In genomic region chr12:45730116-45730841, GRCh38 we compare ENCODE assay signal across 8 cellular contexts. TPM values are rescaled to one million over a fixed set of nuclear protein-coding genes. Genes with fewer than 3 reads are reported as not detected.
A peak's percentile ranks its signal among the peaks of the same experiment; 100 is the strongest.
DNase-seq lines count a peak whose midpoint lies in the region; ATAC-seq, FAIRE-seq and TF ChIP-seq lines count a peak whose summit lies in the region.

No MANE protein-coding gene starts in this region.

- H3K4me2 ChIP-seq in neural cell (ENCODE audit: low read length) = peak overlapping the region; percentile 96

- peaks cover 9% of the 10 kb centered on the region for H3F3A ChIP-seq in neural cell (ENCODE audit: insufficient read depth, low read length, poor library complexity, severe bottlenecking)

- FAIRE-seq in RCC 7860 (lab: Jason Lieb, UNC) = no peak

- H3K9ac ChIP-seq in neural cell (ENCODE audit: low read length) = peak overlapping the region; percentile 95

- peak overlapping the region; percentile 92 for H3K4me3 ChIP-seq in neural cell (ENCODE audit: low read length)

- TF ChIP-seq EP300 in neural cell (conservative IDR thresholded peaks at IDR 0.05; ENCODE audit: poor library complexity, severe bottlenecking) = no peak

- no peak for TF ChIP-seq RAD21 in neural cell (conservative IDR thresholded peaks at IDR 0.05)

- TF ChIP-seq CTCF in foreskin keratinocyte (conservative IDR thresholded peaks at IDR 0.05) (no peak), neural cell (IDR thresholded peaks at IDR 0.05; ENCODE audit: poor library complexity, severe bottlenecking) (no peak)

- H3K36me3 ChIP-seq in neural cell (ENCODE audit: insufficient read depth, low read length) = no peaks in the 10 kb centered on the region

- H3K27me3 ChIP-seq in foreskin keratinocyte = no peaks in the 10 kb centered on the region
- no peaks in the 10 kb centered on the region for H3K27me3 ChIP-seq in neural cell (ENCODE audit: insufficient read depth, low read depth, low read length)

- peak overlapping the region; percentile 78 for H3K27ac ChIP-seq in foreskin keratinocyte
- peak overlapping the region; percentile 97 for H3K27ac ChIP-seq in neural cell (ENCODE audit: low read length)

- H2AFZ ChIP-seq in neural cell (ENCODE audit: low read depth, low read length) = peak overlapping the region; percentile 53

- H3K4me1 ChIP-seq in foreskin keratinocyte = peaks cover 29% of the 10 kb centered on the region

- no peaks in the 10 kb centered on the region for H4K20me1 ChIP-seq in neural cell (ENCODE audit: insufficient read depth)

- H3K9me3 ChIP-seq in neural cell (ENCODE audit: low read length) = no peaks in the 10 kb centered on the region

- peak; percentile 48 for DNase-seq in CD1c-positive myeloid dendritic cell (ENCODE audit: extremely low spot score)
- peak; percentile 27 for DNase-seq in HS-27A (ENCODE audit: low read depth)
- DNase-seq in RCC 7860 (ENCODE audit: low spot score) = peak; percentile 29
- peak; percentile 45 for DNase-seq in activated gamma-delta T cell (lab: John Stamatoyannopoulos, UW)
- peak in 1 of 2 donors; percentile 65 for DNase-seq in foreskin keratinocyte
- peak; percentile 24 for DNase-seq in stromal cell of bone marrow (ENCODE audit: low read depth)

- ATAC-seq in foreskin keratinocyte (no peak), HG02885 (IDR thresholded peaks at IDR 0.05; ENCODE audit: poor library complexity, unreplicated experiment) (no peak)

- H3K79me2 ChIP-seq in neural cell (replicated peaks; ENCODE audit: insufficient read depth, low read length) = peaks cover 62% of the 10 kb centered on the region

- H3K9me2 ChIP-seq in neural cell (ENCODE audit: insufficient read depth, low read length) = no peaks in the 10 kb centered on the region

TF ChIP-seq in neural cell, 6 proteins besides CTCF, POLR2A, EP300 and RAD21:
- peak; percentile 17 for TF ChIP-seq TAF1 (IDR thresholded peaks at IDR 0.05; ENCODE audit: low read depth)
- TF ChIP-seq MXI1 (conservative IDR thresholded peaks at IDR 0.05; ENCODE audit: poor library complexity, severe bottlenecking) = no peak
- no peak for TF ChIP-seq POLR2AphosphoS5 (IDR thresholded peaks at IDR 0.05)
- TF ChIP-seq SMC3 (conservative IDR thresholded peaks at IDR 0.05; ENCODE audit: poor library complexity) = no peak
- TF ChIP-seq, protein P1, sequence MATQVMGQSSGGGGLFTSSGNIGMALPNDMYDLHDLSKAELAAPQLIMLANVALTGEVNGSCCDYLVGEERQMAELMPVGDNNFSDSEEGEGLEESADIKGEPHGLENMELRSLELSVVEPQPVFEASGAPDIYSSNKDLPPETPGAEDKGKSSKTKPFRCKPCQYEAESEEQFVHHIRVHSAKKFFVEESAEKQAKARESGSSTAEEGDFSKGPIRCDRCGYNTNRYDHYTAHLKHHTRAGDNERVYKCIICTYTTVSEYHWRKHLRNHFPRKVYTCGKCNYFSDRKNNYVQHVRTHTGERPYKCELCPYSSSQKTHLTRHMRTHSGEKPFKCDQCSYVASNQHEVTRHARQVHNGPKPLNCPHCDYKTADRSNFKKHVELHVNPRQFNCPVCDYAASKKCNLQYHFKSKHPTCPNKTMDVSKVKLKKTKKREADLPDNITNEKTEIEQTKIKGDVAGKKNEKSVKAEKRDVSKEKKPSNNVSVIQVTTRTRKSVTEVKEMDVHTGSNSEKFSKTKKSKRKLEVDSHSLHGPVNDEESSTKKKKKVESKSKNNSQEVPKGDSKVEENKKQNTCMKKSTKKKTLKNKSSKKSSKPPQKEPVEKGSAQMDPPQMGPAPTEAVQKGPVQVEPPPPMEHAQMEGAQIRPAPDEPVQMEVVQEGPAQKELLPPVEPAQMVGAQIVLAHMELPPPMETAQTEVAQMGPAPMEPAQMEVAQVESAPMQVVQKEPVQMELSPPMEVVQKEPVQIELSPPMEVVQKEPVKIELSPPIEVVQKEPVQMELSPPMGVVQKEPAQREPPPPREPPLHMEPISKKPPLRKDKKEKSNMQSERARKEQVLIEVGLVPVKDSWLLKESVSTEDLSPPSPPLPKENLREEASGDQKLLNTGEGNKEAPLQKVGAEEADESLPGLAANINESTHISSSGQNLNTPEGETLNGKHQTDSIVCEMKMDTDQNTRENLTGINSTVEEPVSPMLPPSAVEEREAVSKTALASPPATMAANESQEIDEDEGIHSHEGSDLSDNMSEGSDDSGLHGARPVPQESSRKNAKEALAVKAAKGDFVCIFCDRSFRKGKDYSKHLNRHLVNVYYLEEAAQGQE (IDR thresholded peaks at IDR 0.05; ENCODE audit: borderline replicate concordance) = peak; percentile 21
- TF ChIP-seq EZH2 (IDR thresholded peaks at IDR 0.05; ENCODE audit: borderline replicate concordance, insufficient read depth, low read length, poor library complexity, severe bottlenecking) = no peak

RNA-seq across cellular contexts. Expression of gene ARID2, which starts 0.8 kb away (rescaled TPM):
- total RNA-seq in foreskin keratinocyte = 18.4 and 18.5 TPM in 2 replicates
- polyA plus RNA-seq in foreskin keratinocyte (3.4 and 4.1 TPM in 2 replicates), neural cell (20.6 and 23.0 TPM in 2 replicates)
- polyA minus RNA-seq in neural cell = 104 and 120 TPM in 2 replicates
